In genomic region chr3:27632431-27633223, GRCh38 we compare ENCODE assay signal across 8 cellular contexts.
DNase-seq lines count a peak whose midpoint lies in the region; ATAC-seq and TF ChIP-seq lines count a peak whose summit lies in the region.

No MANE protein-coding gene starts in this region.

- H3K4me3 ChIP-seq in astrocyte of the cerebellum (ENCODE audit: low read depth, low read length) (peak overlapping the region; percentile 44), iPS-11a (ENCODE audit: low read depth, low read length) (peak overlapping the region; percentile 20), skin epidermis (peak overlapping the region; percentile 22 to 57 (median 42))

- peak; percentile 75 for ATAC-seq in GM19463 (IDR thresholded peaks at IDR 0.05; ENCODE audit: unreplicated experiment)
- ATAC-seq in HG03521 (IDR thresholded peaks at IDR 0.05; ENCODE audit: unreplicated experiment), result peak; percentile 85

- in situ Hi-C loops in astrocyte of the cerebellum (cut with HindIII; ENCODE audit: low sequenced_read_pairs), result no loop called here

- TF ChIP-seq CTCF in astrocyte of the cerebellum (IDR thresholded peaks at IDR 0.05; ENCODE audit: low read depth, low read length, missing control alignments), result no peak

- DNase-seq in COLO668 (lab: John Stamatoyannopoulos, UW; ENCODE audit: unreplicated experiment) (peak; percentile 61), SW480 (ENCODE audit: low spot score) (peak; percentile 71), astrocyte of the cerebellum (ENCODE audit: low read depth) (no peak), GDM1 (lab: John Stamatoyannopoulos, UW) (no peak)

- H3K27ac ChIP-seq in skin epidermis, result peak overlapping the region; percentile 57 to 96 (median 84)

Comparison
In these comparisons a context has a peak if more than half of its experiments do, and no peak if none do; other contexts are left out.
1. DNase-seq: peak in COLO668 (single experiment) and SW480 (single experiment); none in astrocyte of the cerebellum (single experiment) and GDM1 (single experiment).
2. Peak in every context shown above with its lines, with median percentiles within 50 percentile points of each other: H3K4me3 ChIP-seq.